8 cellular contexts compared by ENCODE assay signal in the genomic region with DNA sequence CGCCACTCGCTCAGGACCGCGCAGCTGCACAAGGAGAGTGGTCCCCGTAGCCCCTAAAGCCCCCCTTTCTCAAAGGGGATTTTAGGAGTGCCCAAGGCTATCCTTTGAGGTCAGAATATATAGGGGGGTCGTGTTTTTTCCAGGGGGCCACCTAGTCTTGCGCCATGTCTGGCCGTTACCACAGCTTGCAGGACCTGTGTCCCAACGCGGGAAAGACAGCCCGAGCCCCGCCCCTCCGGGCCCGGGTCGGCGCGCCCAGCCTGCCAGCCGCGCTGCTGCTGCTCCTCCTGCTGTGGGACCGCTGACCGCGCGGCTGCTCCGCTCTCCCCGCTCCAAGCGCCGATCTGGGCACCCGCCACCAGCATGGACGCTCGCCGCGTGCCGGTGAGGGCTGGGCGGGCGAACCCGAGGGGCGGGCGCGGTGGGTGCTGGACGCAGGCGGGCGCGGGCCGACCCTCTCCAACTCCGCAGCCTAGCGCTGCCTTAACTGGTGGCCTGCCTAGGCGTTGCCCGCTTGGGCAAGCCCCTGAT. TPM values are rescaled to one million over a fixed set of nuclear protein-coding genes. Genes with fewer than 3 reads are reported as not detected.
DNase-seq lines count a peak whose midpoint lies in the region; ATAC-seq lines count a peak whose summit lies in the region.

Gene CDCA7, plus strand, starts transcription at position 272 of the 531 bp plus-strand sequence. Its CDS starts 92 bp downstream, at position 364.

- peaks cover 33 to 42% (median 42%) of the 10 kb centered on the region in 3 donors for H3K4me1 Mint-ChIP-seq in CD8-positive, alpha-beta memory T cell
- H3K4me1 Mint-ChIP-seq in activated CD8-positive, alpha-beta memory T cell treated with anti-CD3 and anti-CD28 coated beads, Interleukin-2, amount 10 ng/mL, durations not matched to agents 7 days and 5 days: peaks cover 51% of the 10 kb centered on the region
- peaks cover 13 to 17% (median 16%) of the 10 kb centered on the region in 3 donors for H3K4me1 Mint-ChIP-seq in naive B cell

- H3K27ac Mint-ChIP-seq in CD8-positive, alpha-beta memory T cell: peak within 1 kb of the TSS in 6 of 8 donors; percentile 12 to 89 (median 70)
- peak within 1 kb of the TSS; percentile 95 for H3K27ac Mint-ChIP-seq in activated CD8-positive, alpha-beta memory T cell treated with anti-CD3 and anti-CD28 coated beads, Interleukin-2, amount 10 ng/mL, durations not matched to agents 7 days and 5 days
- H3K27ac Mint-ChIP-seq in naive B cell: peak within 1 kb of the TSS in 2 of 6 donors; percentile 67 to 77

- peak within 1 kb of the TSS; percentile 69 for H3K4me3 ChIP-seq in CD8-positive, alpha-beta memory T cell (ENCODE audit: low read length)
- H3K4me3 ChIP-seq in esophagus (ENCODE audit: low read depth in 1 of 2, low read length in 2 of 2): peak within 1 kb of the TSS; percentile 70 to 78

- ATAC-seq in GM19395 (IDR thresholded peaks at IDR 0.05; ENCODE audit: unreplicated experiment) (peak; percentile 51), HG03520 (IDR thresholded peaks at IDR 0.05; ENCODE audit: unreplicated experiment) (peak; percentile 33), naive B cell (ENCODE audit: low read depth in 2 of 2) (peak; percentile 63 to 64)
- ATAC-seq in activated CD8-positive, alpha-beta memory T cell treated with anti-CD3 and anti-CD28 coated beads, Interleukin-2, amount 10 ng/mL, durations not matched to agents 7 days and 5 days: peak; percentile 77

- peak in 4 of 5 donors; percentile 8 to 56 (median 25) for DNase-seq in CD8-positive, alpha-beta memory T cell
- DNase-seq in NCI-H82 treated with DMSO at 0.1 percent for 48 hours (lab: John Stamatoyannopoulos, UW; ENCODE audit: unreplicated experiment) (peak; percentile 68), naive B cell (peak; percentile 27), substantia nigra (lab: John Stamatoyannopoulos, UW) (peak in 31 of 49 donors; percentile 2 to 43 (median 12))
- peak; percentile 82 for DNase-seq in activated CD8-positive, alpha-beta memory T cell treated with anti-CD3 and anti-CD28 coated beads, Interleukin-2, amount 10 ng/mL, durations not matched to agents 7 days and 5 days

- CTCF ChIA-PET in CD8-positive, alpha-beta memory T cell (lab: Charles Lee): no interaction called here
- CTCF ChIA-PET in activated CD8-positive, alpha-beta memory T cell treated with anti-CD3 and anti-CD28 coated beads, Interleukin-2, amount 10 ng/mL, durations not matched to agents 7 days and 5 days (lab: Charles Lee): no interaction called here

- peaks cover 15% of the 10 kb centered on the region for H3K27me3 ChIP-seq in CD8-positive, alpha-beta memory T cell (ENCODE audit: insufficient read depth, low read length, poor library complexity, severe bottlenecking)
- peaks cover 3 to 4% of the 10 kb centered on the region in 2 donors for H3K27me3 ChIP-seq in esophagus (ENCODE audit: control insufficient read depth in 1 of 2, insufficient read depth in 2 of 2, low read length in 2 of 2)

- POLR2A ChIA-PET in CD8-positive, alpha-beta memory T cell (lab: Charles Lee): no interaction called here

- H3K4me1 ChIP-seq in CD8-positive, alpha-beta memory T cell (ENCODE audit: insufficient read depth, low read length): peaks cover 15% of the 10 kb centered on the region
- H3K4me1 ChIP-seq in esophagus (ENCODE audit: control insufficient read depth in 2 of 2, insufficient read depth in 2 of 2, low read length in 1 of 2): peaks cover 5 to 10% of the 10 kb centered on the region in 2 donors

- 1% methylated on average over 40 to 48 of the region's 48 CpGs for WGBS in esophagus, 2 donors

- peak within 1 kb of the TSS; percentile 85 to 94 (median 89) for H3K4me3 Mint-ChIP-seq in CD8-positive, alpha-beta memory T cell
- H3K4me3 Mint-ChIP-seq in activated CD8-positive, alpha-beta memory T cell treated with anti-CD3 and anti-CD28 coated beads, Interleukin-2, amount 10 ng/mL, durations not matched to agents 7 days and 5 days: peak within 1 kb of the TSS; percentile 87
- H3K4me3 Mint-ChIP-seq in naive B cell: peak within 1 kb of the TSS; percentile 88 to 98 (median 91)

- peaks cover 0 to 3% (median 0%) of the 10 kb centered on the region in 5 donors for H3K9me3 Mint-ChIP-seq in CD8-positive, alpha-beta memory T cell
- H3K9me3 Mint-ChIP-seq in activated CD8-positive, alpha-beta memory T cell treated with anti-CD3 and anti-CD28 coated beads, Interleukin-2, amount 10 ng/mL, durations not matched to agents 7 days and 5 days (ENCODE audit: low read depth): no peaks in the 10 kb centered on the region
- H3K9me3 Mint-ChIP-seq in naive B cell: peaks cover 0 to 4% (median 0%) of the 10 kb centered on the region in 7 donors

- H3K9me3 ChIP-seq in CD8-positive, alpha-beta memory T cell (ENCODE audit: low read length): no peaks in the 10 kb centered on the region
- H3K9me3 ChIP-seq in esophagus (ENCODE audit: control insufficient read depth in 2 of 2, insufficient read depth in 1 of 2, low read depth in 1 of 2, low read length in 1 of 2): no peaks in the 10 kb centered on the region

- peak within 1 kb of the TSS; percentile 66 for H3K27ac ChIP-seq in CD8-positive, alpha-beta memory T cell (ENCODE audit: low read depth, low read length)
- peak within 1 kb of the TSS; percentile 48 to 53 for H3K27ac ChIP-seq in esophagus (ENCODE audit: low read depth in 2 of 2, low read length in 1 of 2)
- no peak within 1 kb of the TSS for H3K27ac ChIP-seq in substantia nigra (ENCODE audit: low read depth, low read length, poor library complexity, severe bottlenecking)

- H3K27me3 Mint-ChIP-seq in CD8-positive, alpha-beta memory T cell: peaks cover 23 to 71% of the 10 kb centered on the region in 2 donors
- H3K27me3 Mint-ChIP-seq in activated CD8-positive, alpha-beta memory T cell treated with anti-CD3 and anti-CD28 coated beads, Interleukin-2, amount 10 ng/mL, durations not matched to agents 7 days and 5 days: peaks cover 38% of the 10 kb centered on the region
- peaks cover 27 to 43% (median 34%) of the 10 kb centered on the region in 3 donors for H3K27me3 Mint-ChIP-seq in naive B cell

- H3K36me3 Mint-ChIP-seq in CD8-positive, alpha-beta memory T cell: no peaks in the 10 kb centered on the region
- H3K36me3 Mint-ChIP-seq in activated CD8-positive, alpha-beta memory T cell treated with anti-CD3 and anti-CD28 coated beads, Interleukin-2, amount 10 ng/mL, durations not matched to agents 7 days and 5 days: peaks cover 28% of the 10 kb centered on the region
- no peaks in the 10 kb centered on the region for H3K36me3 Mint-ChIP-seq in naive B cell

- no peaks in the 10 kb centered on the region for H3K36me3 ChIP-seq in CD8-positive, alpha-beta memory T cell (ENCODE audit: insufficient read depth, low read length)
- no peaks in the 10 kb centered on the region for H3K36me3 ChIP-seq in esophagus (ENCODE audit: control insufficient read depth in 2 of 2, insufficient read depth in 2 of 2, low read length in 1 of 2)

RNA-seq across cellular contexts. Expression of gene CDCA7, which starts in this region (rescaled TPM):
- 10 to 100 TPM; 23.5 to 25.9 TPM for total RNA-seq in CD8-positive, alpha-beta memory T cell
- 5.0 TPM for polyA plus RNA-seq in CD8-positive, alpha-beta memory T cell
- 10 to 100 TPM; 74.4 to 89.0 TPM for total RNA-seq in activated CD8-positive, alpha-beta memory T cell treated with anti-CD3 and anti-CD28 coated beads, Interleukin-2, amount 10 ng/mL, durations not matched to agents 7 days and 5 days
- 10 to 100 TPM; 15.1 to 20.0 TPM for polyA plus RNA-seq in esophagus
- polyA plus RNA-seq in naive B cell (ENCODE audit: low read depth in 6 of 6): 1 to 10 TPM in 1 of 6 donors, under 1 TPM in 4, not detected in 1; 0.21 to 1.9 (median 0.52) TPM

Comparison
In these comparisons a context has a peak if more than half of its experiments do, and no peak if none do; other contexts are left out.
1. DNase-seq: peak in every context shown above with its lines; median percentile 82 in activated CD8-positive, alpha-beta memory T cell treated with anti-CD3 and anti-CD28 coated beads, Interleukin-2, amount 10 ng/mL, durations not matched to agents 7 days and 5 days; 68 in NCI-H82 treated with DMSO at 0.1 percent for 48 hours; 27 in naive B cell; 25 in CD8-positive, alpha-beta memory T cell; 12 in substantia nigra.